ENCODE assay signal across 9 cellular contexts in the genomic region with DNA sequence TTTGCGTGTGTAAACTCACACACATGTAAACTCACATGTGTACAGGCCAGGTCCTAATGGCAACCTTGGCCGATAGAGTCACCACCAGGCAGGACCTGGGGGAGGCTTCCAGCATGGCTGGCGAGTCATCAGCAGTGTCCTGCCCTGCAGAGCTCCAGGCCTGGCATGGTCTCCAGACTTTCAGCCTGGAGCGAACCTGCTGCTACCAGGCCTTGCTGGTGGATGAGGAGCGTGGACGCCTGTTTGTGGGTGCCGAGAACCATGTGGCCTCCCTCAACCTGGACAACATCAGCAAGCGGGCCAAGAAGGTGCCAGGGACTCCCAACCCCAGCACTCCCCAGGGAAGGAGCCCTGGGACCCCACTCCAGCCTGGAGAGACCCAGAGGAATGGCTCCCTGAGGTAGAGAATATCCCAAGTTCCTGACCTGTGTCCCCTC. TPM values are rescaled to one million over a fixed set of nuclear protein-coding genes. Genes with fewer than 3 reads are reported as not detected.
DNase-seq lines count a peak whose midpoint lies in the region; ATAC-seq and TF ChIP-seq lines count a peak whose summit lies in the region.
"Had no signal": no experiment of that assay in that cellular context is flagged by ENCODE, and none has a peak within 500 bp of the region (broad histone marks: within the 10 kb centered on the region; RNA-seq: fewer than 3 reads in every experiment).

No MANE protein-coding gene starts in this region.

- no peak for TF ChIP-seq CTCF in fibroblast of mammary gland (conservative IDR thresholded peaks at IDR 0.05; ENCODE audit: control insufficient read depth, insufficient read depth, low read depth, low read length)

- no peak for ATAC-seq in GM19035 (IDR thresholded peaks at IDR 0.05; ENCODE audit: unreplicated experiment)
- ATAC-seq in HG03025 (IDR thresholded peaks at IDR 0.05; ENCODE audit: low FRiP score, unreplicated experiment), result no peak
- ATAC-seq in GM19455 (IDR thresholded peaks at IDR 0.05; ENCODE audit: unreplicated experiment), result no peak
- ATAC-seq: left ventricle myocardium superior had no signal

- no peak overlapping the region for H3K4me3 ChIP-seq in fibroblast of mammary gland (ENCODE audit: control insufficient read depth, low read depth, low read length)

- DNase-seq in NCI-H226 (peak; percentile 53), fibroblast of mammary gland (ENCODE audit: low read depth) (peak; percentile 52)
- DNase-seq: activated B cell treated with CpG ODN at 0.5 μM for 24 hours, left ventricle myocardium superior, NCI-H524 had no signal

- peak overlapping the region; percentile 100 for H3K27ac ChIP-seq in temporal lobe (ENCODE audit: low read depth, low read length)

RNA-seq across cellular contexts. Expression of gene SEMA3B, which starts 1.0 kb away (rescaled TPM):
- 3.2 TPM for total RNA-seq in temporal lobe
- total RNA-seq: activated B cell treated with CpG ODN at 0.5 μM for 24 hours had no signal

RNA-seq across cellular contexts. Expression of gene LSMEM2, which starts 8.9 kb away (rescaled TPM):
- not detected for total RNA-seq in temporal lobe
- total RNA-seq: activated B cell treated with CpG ODN at 0.5 μM for 24 hours had no signal

RNA-seq across cellular contexts. Expression of gene IFRD2, which starts 22.2 kb away (rescaled TPM):
- 10.8 TPM for total RNA-seq in temporal lobe

RNA-seq across cellular contexts. Expression of gene HYAL3, which starts 29.2 kb away (rescaled TPM):
- 4.9 TPM for total RNA-seq in temporal lobe

RNA-seq across cellular contexts. Expression of gene NAA80, which starts 29.2 kb away (rescaled TPM):
- total RNA-seq in temporal lobe, result 1.5 TPM
